ENCODE assay signal across 8 cellular contexts in genomic region chr15:23687143-23687470, GRCh38. TPM values are rescaled to one million over a fixed set of nuclear protein-coding genes. Genes with fewer than 3 reads are reported as not detected.
DNase-seq lines count a peak whose midpoint lies in the region; ATAC-seq, FAIRE-seq and TF ChIP-seq lines count a peak whose summit lies in the region.

Gene NDN, minus strand, starts transcription at chr15:23687305. Its CDS starts 88 bp downstream, at chr15:23687217.

- no peak for TF ChIP-seq CTCF in D721Med (IDR thresholded peaks at IDR 0.05; ENCODE audit: insufficient read depth, missing control alignments)
- no peak for TF ChIP-seq CTCF in osteoblast (IDR thresholded peaks at IDR 0.05; ENCODE audit: extremely low read depth, low read depth, low read length)

- no peaks in the 10 kb centered on the region for H3K27me3 Mint-ChIP-seq in T-helper 2 cell treated with Interferon-gamma antibody and Interleukin-4, amounts not matched to agents 5 μg/mL and 100 μg/mL, for 36 hours (ENCODE audit: low read depth)

- H3K27ac Mint-ChIP-seq in T-helper 2 cell treated with Interferon-gamma antibody and Interleukin-4, amounts not matched to agents 5 μg/mL and 100 μg/mL, for 36 hours, result no peak within 1 kb of the TSS

- H3K36me3 ChIP-seq in osteoblast (ENCODE audit: insufficient read depth, low read length), result no peaks in the 10 kb centered on the region

- FAIRE-seq in D721Med (lab: Jason Lieb, UNC), result no peak

- H2AFZ ChIP-seq in osteoblast (ENCODE audit: low read length), result no peak within 1 kb of the TSS

- H3K4me3 ChIP-seq in osteoblast (ENCODE audit: insufficient read depth, low read length), result peak within 1 kb of the TSS; percentile 48

- no peak within 1 kb of the TSS for H3K27ac ChIP-seq in osteoblast (ENCODE audit: low read depth, low read length)

- H3K36me3 Mint-ChIP-seq in T-helper 2 cell treated with Interferon-gamma antibody and Interleukin-4, amounts not matched to agents 5 μg/mL and 100 μg/mL, for 36 hours (ENCODE audit: low read depth), result no peaks in the 10 kb centered on the region

- DNase-seq in D721Med (ENCODE audit: insufficient read length, low spot score) (peak; percentile 47), glomerular endothelial cell (ENCODE audit: extremely low read depth, low read depth, low spot score) (no peak), osteoblast (ENCODE audit: insufficient read length, low spot score, missing footprints) (peak; percentile 68), activated gamma-delta T cell treated with Interleukin-2 at 50 U/mL for 16 hours (no peak), dedifferentiated amniotic fluid mesenchymal stem cell (ENCODE audit: extremely low spot score) (no peak), NCI-H2171 (lab: John Stamatoyannopoulos, UW) (no peak)
- DNase-seq in T-helper 2 cell treated with Interferon-gamma antibody and Interleukin-4, amounts not matched to agents 5 μg/mL and 100 μg/mL, for 36 hours (ENCODE audit: low spot score), result no peak

- no peaks in the 10 kb centered on the region for H3K4me1 ChIP-seq in osteoblast (ENCODE audit: insufficient read depth, low read length)

- TF ChIP-seq POLR2A in GM18505 (IDR thresholded peaks at IDR 0.05; ENCODE audit: borderline replicate concordance, extremely low read depth, insufficient read depth, insufficient read length), result no peak

- H3K79me2 ChIP-seq in osteoblast (ENCODE audit: insufficient read depth, low read length), result no peaks in the 10 kb centered on the region

- peaks cover 4% of the 10 kb centered on the region for H3K9me3 Mint-ChIP-seq in T-helper 2 cell treated with Interferon-gamma antibody and Interleukin-4, amounts not matched to agents 5 μg/mL and 100 μg/mL, for 36 hours

- H3K4me3 Mint-ChIP-seq in T-helper 2 cell treated with Interferon-gamma antibody and Interleukin-4, amounts not matched to agents 5 μg/mL and 100 μg/mL, for 36 hours, result peak within 1 kb of the TSS; percentile 18

- no peaks in the 10 kb centered on the region for H3K9me3 ChIP-seq in osteoblast (ENCODE audit: low read depth, low read length)

- H3K4me1 Mint-ChIP-seq in T-helper 2 cell treated with Interferon-gamma antibody and Interleukin-4, amounts not matched to agents 5 μg/mL and 100 μg/mL, for 36 hours (ENCODE audit: low read depth), result no peaks in the 10 kb centered on the region

- no peaks in the 10 kb centered on the region for H3K27me3 ChIP-seq in osteoblast (ENCODE audit: insufficient read depth, low read length)

- no peak for ATAC-seq in GM18505 (IDR thresholded peaks at IDR 0.05; ENCODE audit: unreplicated experiment)

- H4K20me1 ChIP-seq in osteoblast (ENCODE audit: insufficient read depth, low read length), result no peaks in the 10 kb centered on the region

- H3K4me2 ChIP-seq in osteoblast (ENCODE audit: insufficient read depth, low read length), result no peak within 1 kb of the TSS

RNA-seq across cellular contexts. Expression of gene NDN, which starts in this region (rescaled TPM):
- total RNA-seq in glomerular endothelial cell (47.8 and 63.3 TPM in 2 replicates), osteoblast (34.7 and 51.9 TPM in 2 replicates)

Comparison
In these comparisons a context has a peak if more than half of its experiments do, and no peak if none do; other contexts are left out.
1. DNase-seq: peak in D721Med (single experiment) and osteoblast (single experiment); none in T-helper 2 cell treated with Interferon-gamma antibody and Interleukin-4, amounts not matched to agents 5 μg/mL and 100 μg/mL, for 36 hours (single experiment), glomerular endothelial cell (single experiment), activated gamma-delta T cell treated with Interleukin-2 at 50 U/mL for 16 hours (single experiment), dedifferentiated amniotic fluid mesenchymal stem cell (single experiment) and NCI-H2171 (single experiment).